9 cellular contexts compared by ENCODE assay signal in the genomic region with DNA sequence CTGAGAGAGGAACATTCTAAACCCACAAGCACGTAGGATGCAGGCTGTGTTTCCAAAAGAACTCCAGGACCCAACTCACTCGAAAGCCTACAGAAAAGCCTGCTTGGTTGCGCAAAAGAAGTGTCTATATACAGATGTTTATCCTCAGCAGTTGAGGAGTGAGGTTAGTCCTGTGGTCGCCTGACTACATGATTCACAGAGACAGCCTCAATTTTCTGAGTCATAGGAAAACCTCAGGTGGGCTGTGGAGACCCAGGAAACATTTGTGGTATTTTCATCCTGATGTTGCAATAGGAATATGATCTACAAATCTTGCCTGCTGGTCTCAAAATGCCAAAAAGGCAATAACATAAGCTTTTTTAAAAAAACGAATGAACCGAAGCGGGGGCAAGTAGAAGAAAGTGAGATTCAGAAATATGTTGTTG.
DNase-seq lines count a peak whose midpoint lies in the region; ATAC-seq and TF ChIP-seq lines count a peak whose summit lies in the region.
"Had no signal": no experiment of that assay in that cellular context is flagged by ENCODE, and none has a peak within 500 bp of the region (broad histone marks: within the 10 kb centered on the region; RNA-seq: fewer than 3 reads in every experiment).

No MANE protein-coding gene starts in this region.

- no peak overlapping the region for H3K4ac ChIP-seq in trophoblast cell (ENCODE audit: low read depth, low read length)

- no peak overlapping the region for H2AFZ ChIP-seq in trophoblast cell (ENCODE audit: insufficient read depth, low read length, poor library complexity)

- H3K9me3 ChIP-seq in trophoblast cell (ENCODE audit: insufficient read depth, low read depth, low read length), result no peaks in the 10 kb centered on the region
- no peaks in the 10 kb centered on the region for H3K9me3 ChIP-seq in tibial nerve
- H3K9me3 ChIP-seq in adrenal gland (replicated peaks in 1 of 3), result no peaks in the 10 kb centered on the region

- TF ChIP-seq CTCF in tibial nerve (IDR thresholded peaks at IDR 0.05) (no peak), adrenal gland (IDR thresholded peaks at IDR 0.05) (no peak)

- peak; percentile 25 for DNase-seq in activated naive CD8-positive, alpha-beta T cell treated with anti-CD3 and anti-CD28 coated beads, Interleukin-2, amount 50 U/mL, for 24 hours
- DNase-seq in trophoblast cell (peak; percentile 17 to 56), NCI-H1092 (lab: John Stamatoyannopoulos, UW) (no peak), tibial nerve (ENCODE audit: low spot score in 2 of 2) (no peak), adrenal gland (no peak)
- DNase-seq in central memory CD4-positive, alpha-beta T cell, result no peak

- H3K4me3 ChIP-seq in trophoblast cell (ENCODE audit: low read depth, low read length) (no peak overlapping the region), tibial nerve (no peak overlapping the region), adrenal gland (no peak overlapping the region)

- no peak overlapping the region for H2BK12ac ChIP-seq in trophoblast cell (ENCODE audit: low read length)

- H3K79me1 ChIP-seq in trophoblast cell (ENCODE audit: low read length), result peaks cover 9% of the 10 kb centered on the region

- H2BK120ac ChIP-seq in trophoblast cell (ENCODE audit: insufficient read depth, low read length, poor library complexity), result no peak overlapping the region

- ATAC-seq in GM18867 (IDR thresholded peaks at IDR 0.05; ENCODE audit: unreplicated experiment) (peak; percentile 45), HG03565 (IDR thresholded peaks at IDR 0.05; ENCODE audit: unreplicated experiment) (peak; percentile 33)
- ATAC-seq in activated naive CD8-positive, alpha-beta T cell treated with anti-CD3 and anti-CD28 coated beads, Interleukin-2, amount 50 U/mL, for 24 hours, result peak; percentile 92

- H4K8ac ChIP-seq in trophoblast cell (ENCODE audit: low read depth, low read length), result no peak overlapping the region

- no peak overlapping the region for H3K14ac ChIP-seq in trophoblast cell (ENCODE audit: low read length)

- no peak for TF ChIP-seq EP300 in tibial nerve (IDR thresholded peaks at IDR 0.05)

- peak overlapping the region; percentile 35 for H3K4me3 Mint-ChIP-seq in activated naive CD8-positive, alpha-beta T cell treated with anti-CD3 and anti-CD28 coated beads, Interleukin-2, amount 50 U/mL, for 24 hours

- H4K91ac ChIP-seq in trophoblast cell (ENCODE audit: low read depth, low read length), result no peak overlapping the region

- H3K4me1 Mint-ChIP-seq in activated naive CD8-positive, alpha-beta T cell treated with anti-CD3 and anti-CD28 coated beads, Interleukin-2, amount 50 U/mL, for 24 hours, result peaks cover 14% of the 10 kb centered on the region

- H3K9me3 Mint-ChIP-seq in activated naive CD8-positive, alpha-beta T cell treated with anti-CD3 and anti-CD28 coated beads, Interleukin-2, amount 50 U/mL, for 24 hours, result no peaks in the 10 kb centered on the region

- H3K18ac ChIP-seq in trophoblast cell (ENCODE audit: low read length), result no peak overlapping the region

- H3K36me3 ChIP-seq in trophoblast cell (ENCODE audit: control insufficient read depth in 1 of 2, insufficient read depth in 2 of 2, low read length in 2 of 2) (no peaks in the 10 kb centered on the region), tibial nerve (no peaks in the 10 kb centered on the region), adrenal gland (replicated peaks in 1 of 2) (no peaks in the 10 kb centered on the region)

- intact Hi-C loops in adrenal gland (cut with DNase I), result no loop called here

- H4K12ac ChIP-seq in trophoblast cell (ENCODE audit: low read depth, low read length), result no peak overlapping the region

- WGBS in trophoblast cell (ENCODE audit: extremely low coverage, insufficient coverage, insufficient read length), result no CpG with 5 or more reads among the region's 7 CpGs
- WGBS in tibial nerve, 2 donors, result 73% methylated on average over 7 of the region's 7 CpGs
- WGBS in adrenal gland, 4 donors, result 65 to 79% (median 72%) methylated on average over 7 of the region's 7 CpGs

- no peak overlapping the region for H3K9ac ChIP-seq in trophoblast cell (ENCODE audit: low read length)
- H3K9ac ChIP-seq: KMS-11 had no signal

- no peaks in the 10 kb centered on the region for H3K27me3 ChIP-seq in trophoblast cell (ENCODE audit: insufficient read depth, low read length)
- no peaks in the 10 kb centered on the region for H3K27me3 ChIP-seq in tibial nerve
- H3K27me3 ChIP-seq in adrenal gland, result no peaks in the 10 kb centered on the region

- peak overlapping the region; percentile 73 for H3K27ac ChIP-seq in trophoblast cell (ENCODE audit: low read depth, low read length)
- no peak overlapping the region for H3K27ac ChIP-seq in tibial nerve
- H3K27ac ChIP-seq in adrenal gland, result no peak overlapping the region
- H3K27ac ChIP-seq: KMS-11 had no signal

- H3K27me3 Mint-ChIP-seq in activated naive CD8-positive, alpha-beta T cell treated with anti-CD3 and anti-CD28 coated beads, Interleukin-2, amount 50 U/mL, for 24 hours, result peaks cover 54% of the 10 kb centered on the region

- H3K79me2 ChIP-seq in trophoblast cell (ENCODE audit: control insufficient read depth, insufficient read depth, low read length, poor library complexity), result no peaks in the 10 kb centered on the region

- H3K4me2 ChIP-seq in trophoblast cell (ENCODE audit: low read length), result no peak overlapping the region
- H3K4me2 ChIP-seq: KMS-11 had no signal

- H2AK5ac ChIP-seq in trophoblast cell (ENCODE audit: low read length), result no peak overlapping the region

- H3K36me3 Mint-ChIP-seq in activated naive CD8-positive, alpha-beta T cell treated with anti-CD3 and anti-CD28 coated beads, Interleukin-2, amount 50 U/mL, for 24 hours (ENCODE audit: low read depth), result no peaks in the 10 kb centered on the region

- H2BK5ac ChIP-seq in trophoblast cell (ENCODE audit: low read depth, low read length, poor library complexity), result peak overlapping the region; percentile 72

- peak overlapping the region; percentile 62 for H3K27ac Mint-ChIP-seq in activated naive CD8-positive, alpha-beta T cell treated with anti-CD3 and anti-CD28 coated beads, Interleukin-2, amount 50 U/mL, for 24 hours

- H3K23ac ChIP-seq in trophoblast cell (ENCODE audit: low read length), result no peak overlapping the region

- peaks cover 4% of the 10 kb centered on the region in 2 experiments for H3K4me1 ChIP-seq in trophoblast cell (ENCODE audit: control insufficient read depth in 1 of 2, insufficient read depth in 2 of 2, low read length in 2 of 2)
- H3K4me1 ChIP-seq in tibial nerve, result peaks cover 0 to under 1% (median 0%) of the 10 kb centered on the region in 4 donors
- H3K4me1 ChIP-seq in adrenal gland (replicated peaks in 1 of 2), result no peaks in the 10 kb centered on the region

- no peak for TF ChIP-seq POLR2A in tibial nerve (IDR thresholded peaks at IDR 0.05)
- TF ChIP-seq POLR2A in adrenal gland (IDR thresholded peaks at IDR 0.05), result no peak

Comparison
In these comparisons a context has a peak if more than half of its experiments do, and no peak if none do; other contexts are left out.
1. ATAC-seq: peak in every context shown above with its lines; median percentile 92 in activated naive CD8-positive, alpha-beta T cell treated with anti-CD3 and anti-CD28 coated beads, Interleukin-2, amount 50 U/mL, for 24 hours; 45 in GM18867; 33 in HG03565.
2. DNase-seq: peak in activated naive CD8-positive, alpha-beta T cell treated with anti-CD3 and anti-CD28 coated beads, Interleukin-2, amount 50 U/mL, for 24 hours (single experiment) and trophoblast cell (2 of 2); none in NCI-H1092 (single experiment), tibial nerve (0 of 2), adrenal gland (0 of 7) and central memory CD4-positive, alpha-beta T cell (single experiment).